Comparison of ENCODE assay signal across 8 cellular contexts in the genomic region with DNA sequence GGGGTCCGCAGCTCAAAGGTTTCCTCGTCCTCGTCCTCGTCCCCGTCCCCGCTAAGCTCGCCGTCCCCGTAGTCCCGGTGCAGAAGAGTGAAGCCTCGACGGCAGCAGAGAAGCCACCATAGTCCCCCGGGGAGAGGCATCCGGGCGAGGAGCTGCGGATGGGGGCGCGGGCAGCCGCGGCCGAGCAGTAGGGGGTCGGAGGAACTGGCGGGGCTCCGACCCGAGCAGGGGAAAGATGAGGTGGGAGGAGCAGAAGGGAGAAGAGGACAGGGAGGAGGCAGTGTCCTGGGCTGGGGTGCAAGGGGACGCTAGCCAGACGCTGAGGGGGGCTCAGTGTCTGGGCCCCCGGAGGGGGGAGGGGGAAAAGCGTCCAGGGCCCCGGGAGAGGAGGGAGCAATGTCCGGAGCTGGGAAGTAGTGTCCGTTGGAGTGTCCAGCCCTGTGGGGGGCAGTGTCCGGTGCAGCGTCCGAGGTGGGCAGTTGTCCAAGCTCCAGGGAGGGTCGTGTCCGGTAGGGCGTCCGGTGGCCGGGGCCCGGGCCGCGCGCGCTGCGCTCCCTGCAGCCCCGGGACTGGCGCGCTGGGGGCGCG. TPM values are rescaled to one million over a fixed set of nuclear protein-coding genes. Genes with fewer than 3 reads are reported as not detected.
A peak's percentile ranks its signal among the peaks of the same experiment; 100 is the strongest.
DNase-seq lines count a peak whose midpoint lies in the region; ATAC-seq and TF ChIP-seq lines count a peak whose summit lies in the region.

A gene with protein sequence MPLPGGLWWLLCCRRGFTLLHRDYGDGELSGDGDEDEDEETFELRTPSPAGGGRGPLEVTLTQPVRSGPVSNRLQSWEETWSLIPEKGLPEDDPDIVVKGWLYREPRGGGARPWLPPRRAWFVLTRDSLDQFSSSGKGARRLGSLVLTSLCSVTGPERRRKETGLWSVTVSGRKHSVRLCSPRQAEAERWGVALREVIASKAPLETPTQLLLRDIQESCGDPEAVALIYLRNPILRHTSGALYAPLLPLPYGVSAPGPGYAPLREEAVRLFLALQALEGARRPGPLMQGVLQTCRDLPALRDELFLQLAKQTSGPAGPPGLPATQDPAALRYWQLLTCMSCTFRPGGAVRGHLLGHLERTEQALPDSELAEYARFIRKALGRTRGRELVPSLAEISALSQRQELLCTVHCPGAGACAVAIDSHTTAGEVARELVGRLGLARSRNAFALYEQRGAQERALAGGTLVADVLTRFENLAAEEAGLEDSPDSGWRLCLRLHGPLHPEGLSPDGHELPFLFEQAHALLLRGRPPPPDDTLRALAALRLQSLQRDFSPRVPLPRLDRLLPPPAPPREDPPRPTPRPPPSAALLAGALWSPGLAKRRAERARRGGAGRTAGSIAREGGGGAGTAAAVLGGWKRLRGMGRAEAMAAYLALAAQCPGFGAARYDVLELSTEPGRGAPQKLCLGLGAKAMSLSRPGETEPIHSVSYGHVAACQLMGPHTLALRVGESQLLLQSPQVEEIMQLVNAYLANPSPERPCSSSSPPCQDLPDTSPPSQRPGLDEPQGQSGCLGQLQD (minus strand): TSS at position 571 of the 588 bp plus-strand sequence. CDS start 431 bp downstream, at position 140.

- peaks cover 60% of the 10 kb centered on the region for H3K4me1 ChIP-seq in DND-41 (ENCODE audit: insufficient read depth, low read length)
- H3K4me1 ChIP-seq in KMS-11 (ENCODE audit: low read depth, poor library complexity, severe bottlenecking): peaks cover 32% of the 10 kb centered on the region
- peaks cover 36% of the 10 kb centered on the region for H3K4me1 ChIP-seq in cardiac muscle cell (ENCODE audit: low read depth)
- peaks cover 25% of the 10 kb centered on the region for H3K4me1 ChIP-seq in rectal smooth muscle tissue (ENCODE audit: control insufficient read depth, insufficient read depth, low read length)

- no peaks in the 10 kb centered on the region for H3K36me3 ChIP-seq in DND-41 (ENCODE audit: insufficient read depth, low read length)
- peaks cover 6% of the 10 kb centered on the region for H3K36me3 ChIP-seq in KMS-11 (ENCODE audit: insufficient read depth)
- peaks cover 11% of the 10 kb centered on the region for H3K36me3 ChIP-seq in cardiac muscle cell
- H3K36me3 ChIP-seq in rectal smooth muscle tissue (ENCODE audit: control insufficient read depth, insufficient read depth, low read length): peaks cover 11% of the 10 kb centered on the region

- H3K79me2 ChIP-seq in DND-41 (ENCODE audit: insufficient read depth, low read length) (no peaks in the 10 kb centered on the region), KMS-11 (ENCODE audit: insufficient read depth, low read depth) (peaks cover 62% of the 10 kb centered on the region)

- H3K27ac Mint-ChIP-seq in activated CD8-positive, alpha-beta T cell treated with anti-CD3 and anti-CD28 coated beads, Interleukin-2, amount 10 ng/mL, durations not matched to agents 7 days and 5 days: peak within 1 kb of the TSS; percentile 80

- POLR2A ChIA-PET in activated CD8-positive, alpha-beta T cell treated with anti-CD3 and anti-CD28 coated beads, Interleukin-2, amount 10 ng/mL, durations not matched to agents 7 days and 5 days (lab: Charles Lee): no interaction called here

- H3K36me3 Mint-ChIP-seq in activated CD8-positive, alpha-beta T cell treated with anti-CD3 and anti-CD28 coated beads, Interleukin-2, amount 10 ng/mL, durations not matched to agents 7 days and 5 days (ENCODE audit: low read depth): no peaks in the 10 kb centered on the region

- H2AFZ ChIP-seq in DND-41 (ENCODE audit: low read depth, low read length): peak within 1 kb of the TSS; percentile 70
- peak within 1 kb of the TSS; percentile 48 for H2AFZ ChIP-seq in KMS-11 (ENCODE audit: low read depth)

- no peaks in the 10 kb centered on the region for H3K9me3 Mint-ChIP-seq in activated CD8-positive, alpha-beta T cell treated with anti-CD3 and anti-CD28 coated beads, Interleukin-2, amount 10 ng/mL, durations not matched to agents 7 days and 5 days (ENCODE audit: insufficient read depth)

- H3K4me1 Mint-ChIP-seq in activated CD8-positive, alpha-beta T cell treated with anti-CD3 and anti-CD28 coated beads, Interleukin-2, amount 10 ng/mL, durations not matched to agents 7 days and 5 days (ENCODE audit: low read depth): peaks cover 53% of the 10 kb centered on the region

- H3K4me3 ChIP-seq in DND-41 (ENCODE audit: low read depth in 1 of 2, low read length in 2 of 2): peak within 1 kb of the TSS; percentile 43 to 64; a peak in 3 of 4 replicates
- H3K4me3 ChIP-seq in KMS-11 (IDR thresholded peaks at IDR 0.05; ENCODE audit: insufficient read depth, low read depth, low read length): peak within 1 kb of the TSS; percentile 78
- peak within 1 kb of the TSS; percentile 70 for H3K4me3 ChIP-seq in cardiac muscle cell
- peak within 1 kb of the TSS; percentile 98 for H3K4me3 ChIP-seq in rectal smooth muscle tissue (ENCODE audit: low read length)

- peaks cover 12% of the 10 kb centered on the region for H3K27me3 ChIP-seq in DND-41 (ENCODE audit: insufficient read depth, low read length, poor library complexity)
- no peaks in the 10 kb centered on the region for H3K27me3 ChIP-seq in KMS-11 (ENCODE audit: insufficient read depth, low read depth)
- H3K27me3 ChIP-seq in cardiac muscle cell: no peaks in the 10 kb centered on the region
- no peaks in the 10 kb centered on the region for H3K27me3 ChIP-seq in rectal smooth muscle tissue (ENCODE audit: control insufficient read depth, insufficient read depth, low read length)

- H3K9ac ChIP-seq in DND-41 (ENCODE audit: low read depth, low read length) (peak within 1 kb of the TSS; percentile 67), KMS-11 (peak within 1 kb of the TSS; percentile 73), rectal smooth muscle tissue (ENCODE audit: low read length) (peak within 1 kb of the TSS; percentile 93)

- H4K20me1 ChIP-seq in DND-41 (ENCODE audit: insufficient read depth, low read length): peaks cover 11% of the 10 kb centered on the region
- no peaks in the 10 kb centered on the region for H4K20me1 ChIP-seq in KMS-11 (ENCODE audit: insufficient read depth)

- no peak for TF ChIP-seq CTCF in DND-41 (IDR thresholded peaks at IDR 0.05; ENCODE audit: borderline replicate concordance, extremely low read depth, low read length, poor library complexity, severe bottlenecking)
- TF ChIP-seq CTCF in KMS-11 (conservative IDR thresholded peaks at IDR 0.05; ENCODE audit: low read depth, low read length): no peak
- TF ChIP-seq CTCF in cardiac muscle cell (IDR thresholded peaks at IDR 0.05; ENCODE audit: low read depth, low read length): peak; percentile 20

- DNase-seq in DND-41: peak; percentile 46
- DNase-seq in activated CD8-positive, alpha-beta T cell treated with anti-CD3 and anti-CD28 coated beads, Interleukin-2, amount 10 ng/mL, durations not matched to agents 7 days and 5 days: no peak
- no peak for DNase-seq in cardiac muscle cell (ENCODE audit: low read depth in 1 of 2, low spot score in 1 of 2)
- DNase-seq in ACHN: no peak

- H3K4me3 Mint-ChIP-seq in activated CD8-positive, alpha-beta T cell treated with anti-CD3 and anti-CD28 coated beads, Interleukin-2, amount 10 ng/mL, durations not matched to agents 7 days and 5 days: peak within 1 kb of the TSS; percentile 82

- H3K4me2 ChIP-seq in DND-41 (ENCODE audit: insufficient read depth, low read length) (peak within 1 kb of the TSS; percentile 97), KMS-11 (peak within 1 kb of the TSS; percentile 99)

- in situ Hi-C loops in ACHN (cut with HindIII; ENCODE audit: low pct_ligation_motif_present, low pct_unique_long_range_greater_than_20kb, low sequenced_read_pairs): no loop called here

- peaks cover 43% of the 10 kb centered on the region for H3K27me3 Mint-ChIP-seq in activated CD8-positive, alpha-beta T cell treated with anti-CD3 and anti-CD28 coated beads, Interleukin-2, amount 10 ng/mL, durations not matched to agents 7 days and 5 days (ENCODE audit: low read depth)

- H3K9me3 ChIP-seq in DND-41 (ENCODE audit: insufficient read depth, low read length, severe bottlenecking) (no peaks in the 10 kb centered on the region), cardiac muscle cell (ENCODE audit: low read depth) (no peaks in the 10 kb centered on the region)

- no peak for ATAC-seq in DND-41 (ENCODE audit: insufficient read depth, low read depth)
- ATAC-seq in activated CD8-positive, alpha-beta T cell treated with anti-CD3 and anti-CD28 coated beads, Interleukin-2, amount 10 ng/mL, durations not matched to agents 7 days and 5 days: no peak
- ATAC-seq in HG02623 (IDR thresholded peaks at IDR 0.05; ENCODE audit: unreplicated experiment): no peak
- ATAC-seq in HG03196 (IDR thresholded peaks at IDR 0.05; ENCODE audit: unreplicated experiment): no peak

- CTCF ChIA-PET in activated CD8-positive, alpha-beta T cell treated with anti-CD3 and anti-CD28 coated beads, Interleukin-2, amount 10 ng/mL, durations not matched to agents 7 days and 5 days (lab: Charles Lee): interaction anchor here (1.0 to 5.9 kb wide), 4 partner anchors 9 to 98 kb away, joined by 3 to 83 read pairs (median 4); a partner anchor contains a TSS

- H3K27ac ChIP-seq in DND-41 (ENCODE audit: low read length) (peak within 1 kb of the TSS; percentile 96), KMS-11 (peak within 1 kb of the TSS; percentile 98), cardiac muscle cell (peak within 1 kb of the TSS; percentile 96), rectal smooth muscle tissue (ENCODE audit: low read depth, low read length) (peak within 1 kb of the TSS; percentile 93)

RNA-seq across cellular contexts. Expression of the gene that starts here (rescaled TPM):
- 1 to 10 TPM in 1 of 2 experiments, under 1 TPM in 1; 0.79 to 1.2 TPM for total RNA-seq in activated CD8-positive, alpha-beta T cell treated with anti-CD3 and anti-CD28 coated beads, Interleukin-2, amount 10 ng/mL, durations not matched to agents 7 days and 5 days
- total RNA-seq in cardiac muscle cell: 50.3 and 79.1 TPM in 2 replicates
- 54.7 and 95.6 TPM in 2 replicates for polyA plus RNA-seq in cardiac muscle cell

Comparison
In these comparisons a context has a peak if more than half of its experiments do, and no peak if none do; other contexts are left out.
1. RNA of the gene that starts here (total RNA-seq): 50.3 to 79.1 TPM in cardiac muscle cell; 0.79 to 1.2 TPM in activated CD8-positive, alpha-beta T cell treated with anti-CD3 and anti-CD28 coated beads, Interleukin-2, amount 10 ng/mL, durations not matched to agents 7 days and 5 days; every median in the first group is over 10 times any median in the second.
2. Peak in every context shown above with its lines, with median percentiles within 50 percentile points of each other: H3K27ac ChIP-seq, H3K4me3 ChIP-seq and H3K9ac ChIP-seq.